ENCODE assay signal across 25 cellular contexts in genomic region chr10:83332695-83333094, GRCh38.
A peak's percentile ranks its signal among the peaks of the same experiment; 100 is the strongest.
DNase-seq lines count a peak whose midpoint lies in the region; ATAC-seq, FAIRE-seq and TF ChIP-seq lines count a peak whose summit lies in the region.
"Had no signal": no experiment of that assay in that cellular context is flagged by ENCODE, and none has a peak within 500 bp of the region (broad histone marks: within the 10 kb centered on the region; RNA-seq: fewer than 3 reads in every experiment).

No MANE protein-coding gene starts in this region.

- DNase-seq in A172 (ENCODE audit: low spot score) (peak; percentile 2), DMS53 treated with DMSO at 0.1 percent for 48 hours (lab: John Stamatoyannopoulos, UW; ENCODE audit: unreplicated experiment) (peak; percentile 92), bronchial epithelial cell (ENCODE audit: low read depth) (peak; percentile 66), kidney epithelial cell (ENCODE audit: low read depth) (peak; percentile 1), middle frontal gyrus (ENCODE audit: extremely low spot score, low spot score) (no peak), ovary (no peak)
- DNase-seq in natural killer cell treated with Interleukin-12 subunit alpha and Interleukin-12 subunit beta and Interleukin-15 and Interleukin-18, amount 100 ng/mL, for 72 hours (ENCODE audit: low spot score): no peak
- DNase-seq: AML-193; C1 segment of cervical spinal cord; CD4-positive, alpha-beta memory T cell; COR-L47; DMS79 treated with DMSO at 0.1 percent for 48 hours; GF-D8; NCI-H1092; NCI-H1436 treated with DMSO at 0.1 percent for 48 hours; NCI-H187 treated with DMSO at 0.1 percent for 48 hours; NCI-H526; SIG-M5 had no signal

- H3K4me3 Mint-ChIP-seq in natural killer cell treated with Interleukin-12 subunit alpha and Interleukin-12 subunit beta and Interleukin-15 and Interleukin-18, amount 100 ng/mL, for 72 hours: no peak overlapping the region
- H3K4me3 Mint-ChIP-seq: CD4-positive, alpha-beta memory T cell had no signal

- H3K27ac Mint-ChIP-seq in natural killer cell treated with Interleukin-12 subunit alpha and Interleukin-12 subunit beta and Interleukin-15 and Interleukin-18, amount 100 ng/mL, for 72 hours: no peak overlapping the region
- H3K27ac Mint-ChIP-seq: CD4-positive, alpha-beta memory T cell had no signal

- 88 to 94% (median 89%) methylated on average over 1 of the region's 1 CpG for WGBS in ovary, 3 donors

- no peaks in the 10 kb centered on the region for H3K9me3 ChIP-seq in ovary

- no peak overlapping the region for H3K27ac ChIP-seq in ovary
- H3K27ac ChIP-seq: SK-N-MC had no signal

- H3K4me1 ChIP-seq in ovary (ENCODE audit: insufficient read depth): no peaks in the 10 kb centered on the region

- H3K4me1 Mint-ChIP-seq in natural killer cell treated with Interleukin-12 subunit alpha and Interleukin-12 subunit beta and Interleukin-15 and Interleukin-18, amount 100 ng/mL, for 72 hours (ENCODE audit: low read depth in 2 of 2): no peaks in the 10 kb centered on the region
- H3K4me1 Mint-ChIP-seq: CD4-positive, alpha-beta memory T cell had no signal

- no peak for TF ChIP-seq EP300 in ovary (IDR thresholded peaks at IDR 0.05)

- no peak for TF ChIP-seq CTCF in bronchial epithelial cell (IDR thresholded peaks at IDR 0.05; ENCODE audit: insufficient read depth, low read length, severe bottlenecking)
- TF ChIP-seq CTCF in kidney epithelial cell (IDR thresholded peaks at IDR 0.05; ENCODE audit: insufficient read depth, low read length, poor library complexity, severe bottlenecking): no peak
- TF ChIP-seq CTCF in ovary (IDR thresholded peaks at IDR 0.05): no peak

- peaks cover 15% of the 10 kb centered on the region for H3K9me3 Mint-ChIP-seq in natural killer cell treated with Interleukin-12 subunit alpha and Interleukin-12 subunit beta and Interleukin-15 and Interleukin-18, amount 100 ng/mL, for 72 hours

- FAIRE-seq in bronchial epithelial cell (lab: Jason Lieb, UNC): no peak
- FAIRE-seq: A204.1, GM12891, GM19239, H1 had no signal

- H3K36me3 Mint-ChIP-seq in natural killer cell treated with Interleukin-12 subunit alpha and Interleukin-12 subunit beta and Interleukin-15 and Interleukin-18, amount 100 ng/mL, for 72 hours: no peaks in the 10 kb centered on the region
- H3K36me3 Mint-ChIP-seq: CD4-positive, alpha-beta memory T cell had no signal

- H3K27me3 ChIP-seq in bronchial epithelial cell (ENCODE audit: control insufficient read depth, insufficient read depth, low read length): no peaks in the 10 kb centered on the region
- H3K27me3 ChIP-seq in kidney epithelial cell (ENCODE audit: control insufficient read depth, insufficient read depth, low read length): no peaks in the 10 kb centered on the region
- H3K27me3 ChIP-seq in ovary: no peaks in the 10 kb centered on the region

- TF ChIP-seq POLR2A in ovary (IDR thresholded peaks at IDR 0.05): no peak

- ATAC-seq in natural killer cell treated with Interleukin-12 subunit alpha and Interleukin-12 subunit beta and Interleukin-15 and Interleukin-18, amount 100 ng/mL, for 72 hours: no peak
- ATAC-seq: HCT116, Panc1 had no signal

- H3K27me3 Mint-ChIP-seq in natural killer cell treated with Interleukin-12 subunit alpha and Interleukin-12 subunit beta and Interleukin-15 and Interleukin-18, amount 100 ng/mL, for 72 hours: no peaks in the 10 kb centered on the region
- H3K27me3 Mint-ChIP-seq: CD4-positive, alpha-beta memory T cell had no signal

- intact Hi-C loops in ovary (cut with DNase I): no loop called here

- H3K36me3 ChIP-seq in bronchial epithelial cell (ENCODE audit: control insufficient read depth, insufficient read depth, low read length) (no peaks in the 10 kb centered on the region), kidney epithelial cell (ENCODE audit: control insufficient read depth, insufficient read depth, low read length) (no peaks in the 10 kb centered on the region), ovary (no peaks in the 10 kb centered on the region)

- H3K4me3 ChIP-seq in bronchial epithelial cell (ENCODE audit: low read depth, low read length) (no peak overlapping the region), kidney epithelial cell (ENCODE audit: low read depth, low read length) (no peak overlapping the region), ovary (no peak overlapping the region)
- H3K4me3 ChIP-seq: SK-N-MC had no signal

Comparison
In these comparisons a context has a peak if more than half of its experiments do, and no peak if none do; other contexts are left out.
1. DNase-seq: peak in A172 (single experiment), DMS53 treated with DMSO at 0.1 percent for 48 hours (single experiment), bronchial epithelial cell (single experiment) and kidney epithelial cell (single experiment); none in middle frontal gyrus (single experiment), ovary (0 of 5) and natural killer cell treated with Interleukin-12 subunit alpha and Interleukin-12 subunit beta and Interleukin-15 and Interleukin-18, amount 100 ng/mL, for 72 hours (single experiment).